1 cellular context compared by ENCODE assay signal in genomic region chr2:70645733-70646420, GRCh38.
TF ChIP-seq lines count a peak whose summit lies in the region.

No MANE protein-coding gene starts in this region.

TF ChIP-seq in GM12878, 131 proteins besides CTCF, POLR2A, EP300 and RAD21 (continued from another document):
- TF ChIP-seq ZNF384 (IDR thresholded peaks at IDR 0.05; ENCODE audit: borderline replicate concordance, low read depth, low read length) (no peak), ZNF207 (IDR thresholded peaks at IDR 0.05; ENCODE audit: borderline replicate concordance) (no peak)
TF ChIP-seq in GM12878: peak in this region for 0.
